18 cellular contexts compared by ENCODE assay signal in the genomic region with DNA sequence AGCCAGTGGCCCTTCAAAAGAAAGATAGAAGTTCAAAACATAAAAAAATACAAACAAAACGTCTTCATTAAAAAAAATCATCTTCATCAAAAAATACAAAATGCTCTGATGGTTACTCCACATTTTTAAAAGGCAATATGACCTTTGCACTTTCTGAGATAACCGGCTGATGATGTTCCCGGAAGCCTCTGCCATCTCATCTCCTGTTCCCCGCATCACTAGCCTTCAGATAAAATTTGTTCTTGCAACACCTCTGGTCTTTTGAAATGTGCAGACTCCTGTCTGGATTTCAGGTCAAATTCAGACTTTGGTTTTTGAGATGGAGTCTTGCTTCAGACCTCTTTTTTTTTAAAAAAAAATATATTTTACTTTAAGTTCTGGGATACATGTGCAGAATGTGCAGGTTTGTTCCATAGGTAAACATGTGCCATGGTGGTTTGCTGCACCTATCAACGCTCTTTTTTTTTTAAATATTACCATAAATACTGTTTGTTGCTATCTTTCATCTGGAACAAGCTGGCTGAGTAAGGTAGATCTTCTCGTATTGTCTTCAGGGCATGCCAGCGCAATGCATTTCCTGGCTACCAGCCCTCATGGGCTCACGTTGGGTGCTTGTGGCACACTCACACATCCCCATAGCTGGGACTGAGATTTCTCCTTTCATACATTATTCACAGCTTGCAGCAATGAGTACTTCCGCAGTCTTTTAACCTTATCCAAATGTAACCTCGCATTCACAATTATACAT.
"Had no signal": no experiment of that assay in that cellular context is flagged by ENCODE, and none has a peak within 500 bp of the region (broad histone marks: within the 10 kb centered on the region; RNA-seq: fewer than 3 reads in every experiment).

No MANE protein-coding gene starts in this region.

- H3K4me1 Mint-ChIP-seq: activated CD4-positive, alpha-beta memory T cell treated with anti-CD3 and anti-CD28 coated beads, Interleukin-2, amount 10 ng/mL, durations not matched to agents 7 days and 5 days; activated CD4-positive, alpha-beta T cell treated with anti-CD3 and anti-CD28 coated beads for 36 hours; immature natural killer cell; naive thymus-derived CD4-positive, alpha-beta T cell had no signal

- H3K4me3 Mint-ChIP-seq: activated CD4-positive, alpha-beta memory T cell treated with anti-CD3 and anti-CD28 coated beads, Interleukin-2, amount 10 ng/mL, durations not matched to agents 7 days and 5 days; activated CD4-positive, alpha-beta T cell treated with anti-CD3 and anti-CD28 coated beads for 36 hours; activated T-cell treated with anti-CD3 and anti-CD28 coated beads, Interleukin-2, amount 50 U/mL, for 24 hours; immature natural killer cell; naive thymus-derived CD4-positive, alpha-beta T cell had no signal

- ATAC-seq: activated CD4-positive, alpha-beta T cell treated with anti-CD3 and anti-CD28 coated beads for 36 hours; left colon; mucosa of descending colon; naive thymus-derived CD4-positive, alpha-beta T cell had no signal

- H3K27me3 ChIP-seq: transverse colon had no signal

- H3K27ac Mint-ChIP-seq: activated CD4-positive, alpha-beta memory T cell treated with anti-CD3 and anti-CD28 coated beads, Interleukin-2, amount 10 ng/mL, durations not matched to agents 7 days and 5 days; activated CD4-positive, alpha-beta T cell treated with anti-CD3 and anti-CD28 coated beads for 36 hours; activated T-cell treated with anti-CD3 and anti-CD28 coated beads, Interleukin-2, amount 50 U/mL, for 24 hours; immature natural killer cell; naive thymus-derived CD4-positive, alpha-beta T cell had no signal

- H3K9me3 ChIP-seq: mucosa of descending colon, transverse colon had no signal

- H3K27ac ChIP-seq: coronary artery, transverse colon, VCaP had no signal

- H3K36me3 ChIP-seq: transverse colon had no signal

- DNase-seq: activated CD4-positive, alpha-beta memory T cell treated with anti-CD3 and anti-CD28 coated beads, Interleukin-2, amount 10 ng/mL, durations not matched to agents 7 days and 5 days; activated CD4-positive, alpha-beta T cell treated with anti-CD3 and anti-CD28 coated beads for 36 hours; activated naive CD4-positive, alpha-beta T cell treated with anti-CD3 and anti-CD28 coated beads, Interleukin-2, amount 50 U/mL, for 16 hours; activated T-cell treated with anti-CD3 and anti-CD28 coated beads, Interleukin-2, amount 50 U/mL, for 24 hours; central memory CD4-positive, alpha-beta T cell; foreskin melanocyte; head of caudate nucleus; immature natural killer cell; left colon; mucosa of descending colon; naive thymus-derived CD4-positive, alpha-beta T cell; stimulated activated CD4-positive, alpha-beta T cell treated with anti-CD3 and anti-CD28 coated beads, Interleukin-2, amount 100 ng/mL, for 48 hours; stimulated activated naive CD4-positive, alpha-beta T cell; T-helper 1 cell; T1000; transverse colon had no signal

- H3K36me3 Mint-ChIP-seq: naive thymus-derived CD4-positive, alpha-beta T cell had no signal

- H3K4me3 ChIP-seq: coronary artery, mucosa of descending colon, transverse colon had no signal

- H3K4me1 ChIP-seq: transverse colon had no signal

- H3K27me3 Mint-ChIP-seq: activated CD4-positive, alpha-beta memory T cell treated with anti-CD3 and anti-CD28 coated beads, Interleukin-2, amount 10 ng/mL, durations not matched to agents 7 days and 5 days; activated CD4-positive, alpha-beta T cell treated with anti-CD3 and anti-CD28 coated beads for 36 hours; activated T-cell treated with anti-CD3 and anti-CD28 coated beads, Interleukin-2, amount 50 U/mL, for 24 hours had no signal
